8 cellular contexts compared by ENCODE assay signal in genomic region chr9:21182810-21183736, GRCh38. TPM values are rescaled to one million over a fixed set of nuclear protein-coding genes. Genes with fewer than 3 reads are reported as not detected.
DNase-seq lines count a peak whose midpoint lies in the region; ATAC-seq and TF ChIP-seq lines count a peak whose summit lies in the region.
"Not testable (repeated sequence)": the region's sequence is repeated elsewhere in the genome, so short reads cannot be mapped to it uniquely, and the experiment has no call there.

No MANE protein-coding gene starts in this region.

- not testable (repeated sequence) for H3K4me1 Mint-ChIP-seq in nephron

- H3K4me3 ChIP-seq in HCT116 (replicated peaks in 1 of 2; ENCODE audit: low read depth in 1 of 2, low read length in 2 of 2); OCI-LY7 (ENCODE audit: low read depth, low read length, poor library complexity, severe bottlenecking); gastroesophageal sphincter: not testable (repeated sequence)

- not testable (repeated sequence) for H3K4me1 ChIP-seq in HCT116 (ENCODE audit: control insufficient read depth in 1 of 2, insufficient read depth in 2 of 2, low read length in 2 of 2); OCI-LY7 (ENCODE audit: insufficient read depth, low read length, poor library complexity, severe bottlenecking); gastroesophageal sphincter

- not testable (repeated sequence) for H4K20me1 ChIP-seq in HCT116 (ENCODE audit: insufficient read depth); OCI-LY7 (ENCODE audit: insufficient read depth, low read length)

- TF ChIP-seq EP300 in gastroesophageal sphincter (IDR thresholded peaks at IDR 0.05), result not testable (repeated sequence)

- not testable (repeated sequence) for TF ChIP-seq POLR2A in HCT116 (IDR thresholded peaks at IDR 0.05; ENCODE audit: borderline replicate concordance, extremely low read depth, insufficient read depth, insufficient read length); gastroesophageal sphincter (IDR thresholded peaks at IDR 0.05)

- WGBS in gastroesophageal sphincter (ENCODE audit: low coverage in 1 of 2), 2 donors, result 10 to 37% methylated on average over 3 to 4 of the region's 4 CpGs

- H3K9me3 ChIP-seq in HCT116 (ENCODE audit: control insufficient read depth in 1 of 2, insufficient read depth in 1 of 2, low read depth in 1 of 2, low read length in 2 of 2); OCI-LY7 (ENCODE audit: low read length); gastroesophageal sphincter: not testable (repeated sequence)

- CTCF ChIA-PET in HCT116 (lab: Charles Lee), result interaction anchor here (0.6 to 2.4 kb wide), 26 partner anchors 9 to 1285 kb away, joined by 3 to 13 read pairs (median 5); no protein-coding TSS in a partner anchor
- CTCF ChIA-PET in OCI-LY7 (lab: Charles Lee; ENCODE audit: unreplicated experiment), result not testable (repeated sequence)

- peak overlapping the region; percentile 60 for H2AFZ ChIP-seq in HCT116 (ENCODE audit: low read depth, low read length, poor library complexity, severe bottlenecking)
- not testable (repeated sequence) for H2AFZ ChIP-seq in OCI-LY7 (ENCODE audit: low read length)

- not testable (repeated sequence) for H3K9me3 Mint-ChIP-seq in activated naive CD4-positive, alpha-beta T cell treated with anti-CD3 and anti-CD28 coated beads, Interleukin-2, amount 50 U/mL, for 72 hours; nephron

- POLR2A ChIA-PET in HCT116 (lab: Charles Lee), result interaction anchor here (1.0 kb wide), 1 partner anchor 9 kb away, joined by 3 read pairs; no protein-coding TSS in a partner anchor
- POLR2A ChIA-PET in OCI-LY7 (lab: Charles Lee), result interaction anchor here (0.7 kb wide), 1 partner anchor 16 kb away, joined by 3 read pairs; no protein-coding TSS in a partner anchor

- intact Hi-C loops in HCT116 (cut with micrococcal nuclease); OCI-LY7 (cut with micrococcal nuclease; ENCODE audit: unreplicated experiment): not testable (repeated sequence)

- DNase-seq in HCT116 (ENCODE audit: low read depth, low spot score), result peak; percentile 15
- peak; percentile 12 for DNase-seq in OCI-LY7 (ENCODE audit: low spot score)
- DNase-seq in activated naive CD4-positive, alpha-beta T cell treated with anti-CD3 and anti-CD28 coated beads, Interleukin-2, amount 50 U/mL, for 72 hours (ENCODE audit: low spot score in 2 of 2), result not testable (repeated sequence)

- H3K27ac Mint-ChIP-seq in activated naive CD4-positive, alpha-beta T cell treated with anti-CD3 and anti-CD28 coated beads, Interleukin-2, amount 50 U/mL, for 72 hours, result peak overlapping the region in 1 of 2 donors; percentile 27
- H3K27ac Mint-ChIP-seq in nephron, result not testable (repeated sequence)

- H3K27me3 ChIP-seq in HCT116 (ENCODE audit: insufficient read depth, low read length); gastroesophageal sphincter: not testable (repeated sequence)

- not testable (repeated sequence) for H3K4me2 ChIP-seq in HCT116 (ENCODE audit: low read length); OCI-LY7 (ENCODE audit: low read length)

- RAD21 ChIA-PET in HCT116 (lab: Charles Lee; ENCODE audit: low non-redundant PET in 1 of 2, low total read pairs in 2 of 2, uncharacterized antibody in 2 of 2, unreplicated experiment in 2 of 2), result not testable (repeated sequence)

- H3K79me2 ChIP-seq in HCT116 (ENCODE audit: insufficient read depth, low read length); OCI-LY7 (ENCODE audit: insufficient read depth, low read depth, low read length): not testable (repeated sequence)

- peak; percentile 52 for TF ChIP-seq RAD21 in HCT116 (IDR thresholded peaks at IDR 0.05; ENCODE audit: low read depth)

- TF ChIP-seq CTCF in C4-2B (conservative IDR thresholded peaks at IDR 0.05) (peak; percentile 70), HCT116 (IDR thresholded peaks at IDR 0.05 in 2 of 3, conservative IDR thresholded peaks at IDR 0.05 in 1 of 3; ENCODE audit: borderline replicate concordance in 1 of 3, insufficient read depth in 1 of 3, low read depth in 2 of 3, low read length in 2 of 3) (peak; percentile 23 to 64 (median 62); a peak in 5 of 6 replicates), OCI-LY7 (conservative IDR thresholded peaks at IDR 0.05; ENCODE audit: low read length) (peak; percentile 74), gastroesophageal sphincter (IDR thresholded peaks at IDR 0.05) (peak in 1 of 4 experiments; percentile 38), nephron (IDR thresholded peaks at IDR 0.05; ENCODE audit: unreplicated experiment in 3 of 3) (peak; percentile 11 to 44 (median 26))

- not testable (repeated sequence) for H3K36me3 ChIP-seq in HCT116 (ENCODE audit: control insufficient read depth in 1 of 2, insufficient read depth in 2 of 2, low read length in 2 of 2); OCI-LY7 (ENCODE audit: insufficient read depth, low read length); gastroesophageal sphincter

- H3K9ac ChIP-seq in HCT116 (ENCODE audit: low read length), result not testable (repeated sequence)

- not testable (repeated sequence) for BruUV-seq in HCT116 (replicated peaks; lab: Mats Ljungman, UMichigan); OCI-LY7 (replicated peaks; lab: Mats Ljungman, UMichigan)

- H3K36me3 Mint-ChIP-seq in activated naive CD4-positive, alpha-beta T cell treated with anti-CD3 and anti-CD28 coated beads, Interleukin-2, amount 50 U/mL, for 72 hours; nephron (ENCODE audit: low read depth): not testable (repeated sequence)

- H3K9me2 ChIP-seq in HCT116 (ENCODE audit: insufficient read depth); OCI-LY7 (ENCODE audit: insufficient read depth, low read length): not testable (repeated sequence)

- not testable (repeated sequence) for H3K4me3 Mint-ChIP-seq in nephron

- ATAC-seq in GM18867 (IDR thresholded peaks at IDR 0.05; ENCODE audit: unreplicated experiment) (peak; percentile 94), HCT116 (peak; percentile 98), HG03469 (IDR thresholded peaks at IDR 0.05; ENCODE audit: unreplicated experiment) (peak; percentile 95), gastroesophageal sphincter (peak; percentile 62)
- ATAC-seq in activated naive CD4-positive, alpha-beta T cell treated with anti-CD3 and anti-CD28 coated beads, Interleukin-2, amount 50 U/mL, for 72 hours, result peak; percentile 53 to 79

- not testable (repeated sequence) for H3K27me3 Mint-ChIP-seq in nephron (ENCODE audit: low read depth)

- not testable (repeated sequence) for H3K27ac ChIP-seq in C4-2B; HCT116 (ENCODE audit: low read depth, low read length); OCI-LY7 (ENCODE audit: low read depth, low read length, poor library complexity, severe bottlenecking); gastroesophageal sphincter

RNA-seq across cellular contexts. Expression of gene IFNA4, which starts 4.3 kb away (rescaled TPM):
- not detected for total RNA-seq in HCT116 (2021; ENCODE audit: unreplicated experiment)
- polyA plus RNA-seq in HCT116 (2012), result not detected in 2 replicates
- total RNA-seq in OCI-LY7 (2014; rRNA removed; shearing (Covaris generic)), result not detected in 2 replicates
- not detected in 2 replicates for total RNA-seq in OCI-LY7 (2022)
- not detected for total RNA-seq in activated naive CD4-positive, alpha-beta T cell treated with anti-CD3 and anti-CD28 coated beads, Interleukin-2, amount 50 U/mL, for 72 hours
- not detected for total RNA-seq in gastroesophageal sphincter

RNA-seq across cellular contexts. Expression of gene IFNA21, which starts 16.6 kb away (rescaled TPM):
- not detected for total RNA-seq in HCT116 (2021; ENCODE audit: unreplicated experiment)
- not detected in 2 replicates for polyA plus RNA-seq in HCT116 (2012)
- not detected in 2 replicates for total RNA-seq in OCI-LY7 (2014; rRNA removed; shearing (Covaris generic))
- total RNA-seq in OCI-LY7 (2022), result not detected in 2 replicates
- not detected for total RNA-seq in activated naive CD4-positive, alpha-beta T cell treated with anti-CD3 and anti-CD28 coated beads, Interleukin-2, amount 50 U/mL, for 72 hours
- not detected for total RNA-seq in gastroesophageal sphincter

RNA-seq across cellular contexts. Expression of gene IFNA7, which starts 18.9 kb away (rescaled TPM):
- not detected for total RNA-seq in HCT116 (2021; ENCODE audit: unreplicated experiment)
- not detected in 2 replicates for polyA plus RNA-seq in HCT116 (2012)
- total RNA-seq in OCI-LY7 (2014; rRNA removed; shearing (Covaris generic)), result not detected in 2 replicates
- total RNA-seq in OCI-LY7 (2022), result not detected in 2 replicates
- total RNA-seq in activated naive CD4-positive, alpha-beta T cell treated with anti-CD3 and anti-CD28 coated beads, Interleukin-2, amount 50 U/mL, for 72 hours, result not detected
- total RNA-seq in gastroesophageal sphincter, result not detected

RNA-seq across cellular contexts. Expression of gene IFNA10, which starts 23.9 kb away (rescaled TPM):
- total RNA-seq in HCT116 (2021; ENCODE audit: unreplicated experiment) (not detected), OCI-LY7 (2022) (not detected in 2 replicates), gastroesophageal sphincter (not detected)
- not detected in 2 replicates for polyA plus RNA-seq in HCT116 (2012)
- not detected in 2 replicates for total RNA-seq in OCI-LY7 (2014; rRNA removed; shearing (Covaris generic))
- total RNA-seq in activated naive CD4-positive, alpha-beta T cell treated with anti-CD3 and anti-CD28 coated beads, Interleukin-2, amount 50 U/mL, for 72 hours, result not detected

RNA-seq across cellular contexts. Expression of gene IFNA16, which starts 34.0 kb away (rescaled TPM):
- total RNA-seq in HCT116 (2021; ENCODE audit: unreplicated experiment) (not detected), OCI-LY7 (2022) (not detected in 2 replicates), gastroesophageal sphincter (not detected)
- polyA plus RNA-seq in HCT116 (2012), result not detected in 2 replicates
- total RNA-seq in OCI-LY7 (2014; rRNA removed; shearing (Covaris generic)), result not detected in 2 replicates
- not detected for total RNA-seq in activated naive CD4-positive, alpha-beta T cell treated with anti-CD3 and anti-CD28 coated beads, Interleukin-2, amount 50 U/mL, for 72 hours
